In the genomic region with DNA sequence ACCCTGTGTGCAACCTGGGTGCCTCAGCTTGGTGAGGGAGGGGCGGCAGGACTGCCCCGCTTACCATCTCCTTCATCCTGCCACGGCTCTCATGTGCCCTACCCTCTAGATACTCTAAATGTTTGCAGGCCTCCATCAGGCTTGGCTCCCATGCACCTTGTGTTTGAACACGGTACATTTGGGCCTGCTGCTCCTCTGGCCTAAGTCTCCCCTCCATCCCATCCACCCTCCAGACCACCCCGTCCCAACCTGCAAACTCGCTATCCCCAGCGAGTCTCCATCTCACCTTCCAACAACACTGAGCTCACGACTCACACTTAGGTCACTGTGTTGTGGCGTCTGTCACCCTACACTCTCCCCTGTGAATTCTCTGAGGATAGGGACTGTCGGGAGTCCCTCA, we compare ENCODE assay signal across 1 cellular context.
TF ChIP-seq lines count a peak whose summit lies in the region.

No MANE protein-coding gene starts in this region.

TF ChIP-seq in H1, 55 proteins besides CTCF, POLR2A, EP300 and RAD21 (continued from another document):
- TF ChIP-seq, protein P1, sequence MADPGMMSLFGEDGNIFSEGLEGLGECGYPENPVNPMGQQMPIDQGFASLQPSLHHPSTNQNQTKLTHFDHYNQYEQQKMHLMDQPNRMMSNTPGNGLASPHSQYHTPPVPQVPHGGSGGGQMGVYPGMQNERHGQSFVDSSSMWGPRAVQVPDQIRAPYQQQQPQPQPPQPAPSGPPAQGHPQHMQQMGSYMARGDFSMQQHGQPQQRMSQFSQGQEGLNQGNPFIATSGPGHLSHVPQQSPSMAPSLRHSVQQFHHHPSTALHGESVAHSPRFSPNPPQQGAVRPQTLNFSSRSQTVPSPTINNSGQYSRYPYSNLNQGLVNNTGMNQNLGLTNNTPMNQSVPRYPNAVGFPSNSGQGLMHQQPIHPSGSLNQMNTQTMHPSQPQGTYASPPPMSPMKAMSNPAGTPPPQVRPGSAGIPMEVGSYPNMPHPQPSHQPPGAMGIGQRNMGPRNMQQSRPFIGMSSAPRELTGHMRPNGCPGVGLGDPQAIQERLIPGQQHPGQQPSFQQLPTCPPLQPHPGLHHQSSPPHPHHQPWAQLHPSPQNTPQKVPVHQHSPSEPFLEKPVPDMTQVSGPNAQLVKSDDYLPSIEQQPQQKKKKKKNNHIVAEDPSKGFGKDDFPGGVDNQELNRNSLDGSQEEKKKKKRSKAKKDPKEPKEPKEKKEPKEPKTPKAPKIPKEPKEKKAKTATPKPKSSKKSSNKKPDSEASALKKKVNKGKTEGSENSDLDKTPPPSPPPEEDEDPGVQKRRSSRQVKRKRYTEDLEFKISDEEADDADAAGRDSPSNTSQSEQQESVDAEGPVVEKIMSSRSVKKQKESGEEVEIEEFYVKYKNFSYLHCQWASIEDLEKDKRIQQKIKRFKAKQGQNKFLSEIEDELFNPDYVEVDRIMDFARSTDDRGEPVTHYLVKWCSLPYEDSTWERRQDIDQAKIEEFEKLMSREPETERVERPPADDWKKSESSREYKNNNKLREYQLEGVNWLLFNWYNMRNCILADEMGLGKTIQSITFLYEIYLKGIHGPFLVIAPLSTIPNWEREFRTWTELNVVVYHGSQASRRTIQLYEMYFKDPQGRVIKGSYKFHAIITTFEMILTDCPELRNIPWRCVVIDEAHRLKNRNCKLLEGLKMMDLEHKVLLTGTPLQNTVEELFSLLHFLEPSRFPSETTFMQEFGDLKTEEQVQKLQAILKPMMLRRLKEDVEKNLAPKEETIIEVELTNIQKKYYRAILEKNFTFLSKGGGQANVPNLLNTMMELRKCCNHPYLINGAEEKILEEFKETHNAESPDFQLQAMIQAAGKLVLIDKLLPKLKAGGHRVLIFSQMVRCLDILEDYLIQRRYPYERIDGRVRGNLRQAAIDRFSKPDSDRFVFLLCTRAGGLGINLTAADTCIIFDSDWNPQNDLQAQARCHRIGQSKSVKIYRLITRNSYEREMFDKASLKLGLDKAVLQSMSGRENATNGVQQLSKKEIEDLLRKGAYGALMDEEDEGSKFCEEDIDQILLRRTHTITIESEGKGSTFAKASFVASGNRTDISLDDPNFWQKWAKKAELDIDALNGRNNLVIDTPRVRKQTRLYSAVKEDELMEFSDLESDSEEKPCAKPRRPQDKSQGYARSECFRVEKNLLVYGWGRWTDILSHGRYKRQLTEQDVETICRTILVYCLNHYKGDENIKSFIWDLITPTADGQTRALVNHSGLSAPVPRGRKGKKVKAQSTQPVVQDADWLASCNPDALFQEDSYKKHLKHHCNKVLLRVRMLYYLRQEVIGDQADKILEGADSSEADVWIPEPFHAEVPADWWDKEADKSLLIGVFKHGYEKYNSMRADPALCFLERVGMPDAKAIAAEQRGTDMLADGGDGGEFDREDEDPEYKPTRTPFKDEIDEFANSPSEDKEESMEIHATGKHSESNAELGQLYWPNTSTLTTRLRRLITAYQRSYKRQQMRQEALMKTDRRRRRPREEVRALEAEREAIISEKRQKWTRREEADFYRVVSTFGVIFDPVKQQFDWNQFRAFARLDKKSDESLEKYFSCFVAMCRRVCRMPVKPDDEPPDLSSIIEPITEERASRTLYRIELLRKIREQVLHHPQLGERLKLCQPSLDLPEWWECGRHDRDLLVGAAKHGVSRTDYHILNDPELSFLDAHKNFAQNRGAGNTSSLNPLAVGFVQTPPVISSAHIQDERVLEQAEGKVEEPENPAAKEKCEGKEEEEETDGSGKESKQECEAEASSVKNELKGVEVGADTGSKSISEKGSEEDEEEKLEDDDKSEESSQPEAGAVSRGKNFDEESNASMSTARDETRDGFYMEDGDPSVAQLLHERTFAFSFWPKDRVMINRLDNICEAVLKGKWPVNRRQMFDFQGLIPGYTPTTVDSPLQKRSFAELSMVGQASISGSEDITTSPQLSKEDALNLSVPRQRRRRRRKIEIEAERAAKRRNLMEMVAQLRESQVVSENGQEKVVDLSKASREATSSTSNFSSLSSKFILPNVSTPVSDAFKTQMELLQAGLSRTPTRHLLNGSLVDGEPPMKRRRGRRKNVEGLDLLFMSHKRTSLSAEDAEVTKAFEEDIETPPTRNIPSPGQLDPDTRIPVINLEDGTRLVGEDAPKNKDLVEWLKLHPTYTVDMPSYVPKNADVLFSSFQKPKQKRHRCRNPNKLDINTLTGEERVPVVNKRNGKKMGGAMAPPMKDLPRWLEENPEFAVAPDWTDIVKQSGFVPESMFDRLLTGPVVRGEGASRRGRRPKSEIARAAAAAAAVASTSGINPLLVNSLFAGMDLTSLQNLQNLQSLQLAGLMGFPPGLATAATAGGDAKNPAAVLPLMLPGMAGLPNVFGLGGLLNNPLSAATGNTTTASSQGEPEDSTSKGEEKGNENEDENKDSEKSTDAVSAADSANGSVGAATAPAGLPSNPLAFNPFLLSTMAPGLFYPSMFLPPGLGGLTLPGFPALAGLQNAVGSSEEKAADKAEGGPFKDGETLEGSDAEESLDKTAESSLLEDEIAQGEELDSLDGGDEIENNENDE (IDR thresholded peaks at IDR 0.05; ENCODE audit: insufficient replicate concordance, low read length): no peak
- TF ChIP-seq TAF7 (optimal IDR thresholded peaks at IDR 0.05; ENCODE audit: borderline replicate concordance, low read depth, low read length) (no peak), CEBPB (IDR thresholded peaks at IDR 0.05; ENCODE audit: low read depth, low read length) (no peak), SIRT6 (IDR thresholded peaks at IDR 0.05; ENCODE audit: low read length) (no peak), SAP30 (IDR thresholded peaks at IDR 0.05; ENCODE audit: insufficient read depth, insufficient replicate concordance, low read length) (no peak), SP4 (IDR thresholded peaks at IDR 0.05; ENCODE audit: low read length) (no peak), NANOG (IDR thresholded peaks at IDR 0.05; ENCODE audit: insufficient read depth, low read depth, low read length, poor library complexity, severe bottlenecking) (no peak), EGR1 (IDR thresholded peaks at IDR 0.05; ENCODE audit: borderline replicate concordance, low read depth, low read length) (no peak), PHF8 (conservative IDR thresholded peaks at IDR 0.05; ENCODE audit: low read depth, low read length) (no peak)
